In the genomic region with DNA sequence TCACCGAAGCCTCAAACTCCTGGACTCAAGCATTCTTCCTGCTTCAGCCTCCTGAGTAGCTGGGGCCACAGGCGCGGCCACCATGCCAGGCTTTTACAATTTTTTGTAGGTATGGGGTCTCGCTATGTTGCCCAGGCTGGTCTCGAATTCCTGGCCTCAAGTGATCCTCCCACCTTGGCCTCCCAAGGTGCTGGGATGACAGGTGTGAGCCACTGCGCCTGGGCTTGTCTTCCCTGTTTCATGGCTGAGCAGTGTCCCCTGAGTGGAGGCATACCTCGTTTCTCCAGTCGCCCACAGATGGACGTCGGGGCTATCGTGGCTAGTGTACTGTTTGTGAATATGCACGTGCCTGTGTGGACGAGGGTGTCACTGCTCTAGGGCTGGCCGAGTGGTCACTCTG, we compare ENCODE assay signal across 16 cellular contexts.
"Had no signal": no experiment of that assay in that cellular context is flagged by ENCODE, and none has a peak within 500 bp of the region (broad histone marks: within the 10 kb centered on the region; RNA-seq: fewer than 3 reads in every experiment).

No MANE protein-coding gene starts in this region.

- H3K36me3 Mint-ChIP-seq: activated naive CD8-positive, alpha-beta T cell treated with anti-CD3 and anti-CD28 coated beads, Interleukin-2, amount 10 ng/mL, durations not matched to agents 7 days and 5 days had no signal

- H3K4me3 Mint-ChIP-seq: activated CD8-positive, alpha-beta T cell treated with anti-CD3 and anti-CD28 coated beads, Interleukin-2, amount 10 ng/mL, durations not matched to agents 7 days and 5 days; activated naive CD8-positive, alpha-beta T cell treated with anti-CD3 and anti-CD28 coated beads, Interleukin-2, amount 10 ng/mL, durations not matched to agents 7 days and 5 days; brain; T-helper 17 cell had no signal

- H3K27ac ChIP-seq: esophagus muscularis mucosa, tibial artery, uterus had no signal

- DNase-seq: activated CD4-positive, alpha-beta T cell treated with anti-CD3 and anti-CD28 coated beads for 48 hours; activated CD8-positive, alpha-beta T cell treated with anti-CD3 and anti-CD28 coated beads, Interleukin-2, amount 10 ng/mL, durations not matched to agents 7 days and 5 days; activated naive CD4-positive, alpha-beta T cell; activated naive CD8-positive, alpha-beta T cell treated with anti-CD3 and anti-CD28 coated beads, Interleukin-2, amount 10 ng/mL, durations not matched to agents 7 days and 5 days; central memory CD4-positive, alpha-beta T cell; cortex of kidney; effector CD4-positive, alpha-beta T cell; naive thymus-derived CD4-positive, alpha-beta T cell; T-helper 17 cell had no signal

- H3K9me3 Mint-ChIP-seq: activated naive CD8-positive, alpha-beta T cell treated with anti-CD3 and anti-CD28 coated beads, Interleukin-2, amount 10 ng/mL, durations not matched to agents 7 days and 5 days; naive thymus-derived CD4-positive, alpha-beta T cell had no signal

- H3K36me3 ChIP-seq: esophagus muscularis mucosa, tibial artery, uterus had no signal

- H3K27me3 Mint-ChIP-seq: activated naive CD8-positive, alpha-beta T cell treated with anti-CD3 and anti-CD28 coated beads, Interleukin-2, amount 10 ng/mL, durations not matched to agents 7 days and 5 days; brain; naive thymus-derived CD4-positive, alpha-beta T cell; progenitor cell of endocrine pancreas; T-helper 17 cell had no signal

- ATAC-seq: activated CD8-positive, alpha-beta T cell treated with anti-CD3 and anti-CD28 coated beads, Interleukin-2, amount 10 ng/mL, durations not matched to agents 7 days and 5 days; left lobe of liver; naive thymus-derived CD4-positive, alpha-beta T cell; right cardiac atrium; T-helper 17 cell had no signal

- H3K9me3 ChIP-seq: esophagus muscularis mucosa, tibial artery, uterus had no signal

- H3K27ac Mint-ChIP-seq: activated CD8-positive, alpha-beta T cell treated with anti-CD3 and anti-CD28 coated beads, Interleukin-2, amount 10 ng/mL, durations not matched to agents 7 days and 5 days; brain; progenitor cell of endocrine pancreas; T-helper 17 cell had no signal
